Comparison of ENCODE assay signal across 11 cellular contexts in genomic region chr10:47402681-47403301, GRCh38. TPM values are rescaled to one million over a fixed set of nuclear protein-coding genes. Genes with fewer than 3 reads are reported as not detected.
A peak's percentile ranks its signal among the peaks of the same experiment; 100 is the strongest.
DNase-seq lines count a peak whose midpoint lies in the region; ATAC-seq, FAIRE-seq and TF ChIP-seq lines count a peak whose summit lies in the region.
"Had no signal": no experiment of that assay in that cellular context is flagged by ENCODE, and none has a peak within 500 bp of the region (broad histone marks: within the 10 kb centered on the region; RNA-seq: fewer than 3 reads in every experiment).

No MANE protein-coding gene starts in this region.

- no peaks in the 10 kb centered on the region for H3K9me3 ChIP-seq in keratinocyte (ENCODE audit: control insufficient read depth, low read depth, low read length)
- no peaks in the 10 kb centered on the region for H3K9me3 ChIP-seq in naive thymus-derived CD4-positive, alpha-beta T cell (ENCODE audit: control insufficient read depth in 2 of 3, low read length in 3 of 3)

- no peak overlapping the region for H3K9ac ChIP-seq in keratinocyte (ENCODE audit: control insufficient read depth, extremely low read depth, insufficient read depth, low read length)

- no peaks in the 10 kb centered on the region for H3K36me3 ChIP-seq in brain microvascular endothelial cell (replicated peaks)
- no peaks in the 10 kb centered on the region for H3K36me3 ChIP-seq in keratinocyte (ENCODE audit: control insufficient read depth in 2 of 2, extremely low read depth in 1 of 2, insufficient read depth in 2 of 2, low read length in 2 of 2)
- no peaks in the 10 kb centered on the region for H3K36me3 ChIP-seq in naive thymus-derived CD4-positive, alpha-beta T cell (ENCODE audit: control insufficient read depth in 2 of 3, insufficient read depth in 3 of 3, low read length in 3 of 3)

- no peak overlapping the region for H3K4me3 ChIP-seq in brain microvascular endothelial cell (ENCODE audit: low read depth, low read length)
- H3K4me3 ChIP-seq in keratinocyte (ENCODE audit: control insufficient read depth in 2 of 3, extremely low read depth in 1 of 3, insufficient read depth in 2 of 3, low read depth in 1 of 3, low read length in 3 of 3): no peak overlapping the region
- H3K4me3 ChIP-seq in naive thymus-derived CD4-positive, alpha-beta T cell (ENCODE audit: low read length): no peak overlapping the region

- H4K20me1 ChIP-seq in keratinocyte (ENCODE audit: control insufficient read depth, extremely low read depth, insufficient read depth, low read length): no peaks in the 10 kb centered on the region

- H3K4me1 Mint-ChIP-seq in HFFc6 (ENCODE audit: low read depth): peaks cover 37% of the 10 kb centered on the region
- H3K4me1 Mint-ChIP-seq in naive thymus-derived CD4-positive, alpha-beta T cell: peaks cover 0 to 1% (median 0%) of the 10 kb centered on the region in 7 donors

- H3K79me2 ChIP-seq in keratinocyte (ENCODE audit: control insufficient read depth, insufficient read depth, low read length): no peaks in the 10 kb centered on the region

- peak overlapping the region; percentile 4 for H3K4me2 ChIP-seq in keratinocyte (ENCODE audit: control insufficient read depth, extremely low read depth, insufficient read depth, low read depth, low read length)

- H3K9me3 Mint-ChIP-seq in HFFc6: no peaks in the 10 kb centered on the region
- H3K9me3 Mint-ChIP-seq in naive thymus-derived CD4-positive, alpha-beta T cell: peaks cover 0 to 3% (median 0%) of the 10 kb centered on the region in 11 donors

- H3K27ac ChIP-seq in brain microvascular endothelial cell (peak overlapping the region; percentile 38), keratinocyte (ENCODE audit: control insufficient read depth, insufficient read depth, low read length) (peak overlapping the region; percentile 50)
- H3K27ac ChIP-seq in naive thymus-derived CD4-positive, alpha-beta T cell (ENCODE audit: low read depth, low read length): no peak overlapping the region

- DNase-seq in HFFc6 (peak; percentile 76), brain microvascular endothelial cell (peak; percentile 81), keratinocyte (ENCODE audit: low read depth, low spot score) (peak; percentile 74), stromal cell of bone marrow (ENCODE audit: low read depth) (peak; percentile 85), middle frontal gyrus (ENCODE audit: extremely low spot score, low spot score) (no peak), NCI-H2081 treated with DMSO at 0.1 percent for 48 hours (lab: John Stamatoyannopoulos, UW) (no peak)
- DNase-seq in naive thymus-derived CD4-positive, alpha-beta T cell: no peak
- DNase-seq: activated CD8-positive, alpha-beta memory T cell treated with anti-CD3 and anti-CD28 coated beads, Interleukin-2, amount 50 U/mL, for 4 hours had no signal

- H2AFZ ChIP-seq in keratinocyte (ENCODE audit: control insufficient read depth, low read length): peak overlapping the region; percentile 34

- no peaks in the 10 kb centered on the region for H3K9me1 ChIP-seq in keratinocyte (ENCODE audit: control insufficient read depth, extremely low read depth, insufficient read depth, low read length)

- dilution Hi-C loops in keratinocyte (cut with MboI; ENCODE audit: extremely low pct_ligation_motif_present, low sequenced_read_pairs): no loop called here

- H3K36me3 Mint-ChIP-seq in HFFc6 (ENCODE audit: low read depth): no peaks in the 10 kb centered on the region; the same call in 1 of the 2 replicates
- H3K36me3 Mint-ChIP-seq in naive thymus-derived CD4-positive, alpha-beta T cell: no peaks in the 10 kb centered on the region

- H3K4me1 ChIP-seq in keratinocyte (ENCODE audit: control insufficient read depth, extremely low read depth, insufficient read depth, low read length): peaks cover 56% of the 10 kb centered on the region
- H3K4me1 ChIP-seq in naive thymus-derived CD4-positive, alpha-beta T cell (ENCODE audit: control insufficient read depth in 2 of 2, insufficient read depth in 2 of 2, low read length in 2 of 2): no peaks in the 10 kb centered on the region

- intact Hi-C loops in naive thymus-derived CD4-positive, alpha-beta T cell (cut with micrococcal nuclease): no loop called here

- CTCF ChIA-PET in naive thymus-derived CD4-positive, alpha-beta T cell (lab: Charles Lee): no interaction called here

- TF ChIP-seq CTCF in HFFc6 (IDR thresholded peaks at IDR 0.05): no peak
- no peak for TF ChIP-seq CTCF in brain microvascular endothelial cell (IDR thresholded peaks at IDR 0.05; ENCODE audit: low read depth, low read length, missing control alignments)
- peak in 1 of 3 experiments; percentile 21 for TF ChIP-seq CTCF in keratinocyte (optimal IDR thresholded peaks at IDR 0.05 in 1 of 3, IDR thresholded peaks at IDR 0.05 in 1 of 3, conservative IDR thresholded peaks at IDR 0.05 in 1 of 3; ENCODE audit: extremely low read depth in 1 of 3, insufficient read depth in 2 of 3, low read length in 3 of 3)

- peak overlapping the region; percentile 31 for H3K4me3 Mint-ChIP-seq in HFFc6
- no peak overlapping the region for H3K4me3 Mint-ChIP-seq in naive thymus-derived CD4-positive, alpha-beta T cell

- in situ Hi-C loops in brain microvascular endothelial cell (cut with HindIII; ENCODE audit: low pct_ligation_motif_present, low sequenced_read_pairs): no loop called here

- H3K27me3 ChIP-seq in brain microvascular endothelial cell (replicated peaks) (no peaks in the 10 kb centered on the region), keratinocyte (ENCODE audit: control insufficient read depth, extremely low read depth, insufficient read depth, low read length) (no peaks in the 10 kb centered on the region)
- H3K27me3 ChIP-seq in naive thymus-derived CD4-positive, alpha-beta T cell (ENCODE audit: control insufficient read depth in 2 of 2, insufficient read depth in 2 of 2, low read length in 2 of 2): no peaks in the 10 kb centered on the region

- no peak for ATAC-seq in naive thymus-derived CD4-positive, alpha-beta T cell
- ATAC-seq in GM19467 (IDR thresholded peaks at IDR 0.05; ENCODE audit: unreplicated experiment): no peak

- H3K27me3 Mint-ChIP-seq in HFFc6 (ENCODE audit: insufficient read depth): no peaks in the 10 kb centered on the region; the same call in 1 of the 2 replicates
- peaks cover 6 to 21% (median 13%) of the 10 kb centered on the region in 5 donors for H3K27me3 Mint-ChIP-seq in naive thymus-derived CD4-positive, alpha-beta T cell

- POLR2A ChIA-PET in naive thymus-derived CD4-positive, alpha-beta T cell (lab: Charles Lee): no interaction called here

- peak overlapping the region; percentile 84 for H3K27ac Mint-ChIP-seq in HFFc6
- peak overlapping the region in 1 of 9 donors; percentile 72 for H3K27ac Mint-ChIP-seq in naive thymus-derived CD4-positive, alpha-beta T cell

- no peak for FAIRE-seq in keratinocyte (lab: Jason Lieb, UNC)
- FAIRE-seq: islet of Langerhans had no signal

RNA-seq across cellular contexts. Expression of gene ZNF488, which starts 18.7 kb away (rescaled TPM):
- under 1 TPM in 3 of 6 experiments, not detected in 3; 0.05 to 0.07 (median 0.07) TPM for total RNA-seq in HFFc6 (2021; fragmentation: NEBNext Ultra II Directional; extraction: Animal tissue kit (Norgen Biotek cat#: 25700))
- polyA plus RNA-seq in keratinocyte: 1.2 to 1.4 TPM (median 1.4 TPM) in 3 replicates
- polyA plus RNA-seq in keratinocyte (2011; ENCODE audit: low read depth): 0.10 TPM
- polyA plus RNA-seq in keratinocyte (2011; cell fraction: cytosol; rRNA removed): 0.67 and 0.83 TPM in 2 replicates
- polyA plus RNA-seq in keratinocyte (2011; cell fraction: nucleus; rRNA removed): 0.57 and 0.61 TPM in 2 replicates
- 0.79 and 1.1 TPM in 2 replicates for polyA plus RNA-seq in keratinocyte (2012; ENCODE audit: low replicate concordance)
- 1.2 to 3.1 TPM (median 1.8 TPM) in 3 replicates for polyA minus RNA-seq in keratinocyte
- polyA minus RNA-seq in keratinocyte (2011; cell fraction: cytosol; rRNA and poly(A)+ RNA removed): 1.3 TPM
- 0.31 and 0.32 TPM in 2 replicates for polyA minus RNA-seq in keratinocyte (2011; cell fraction: nucleus; rRNA and poly(A)+ RNA removed)
- not detected for total RNA-seq in naive thymus-derived CD4-positive, alpha-beta T cell
- polyA plus RNA-seq in naive thymus-derived CD4-positive, alpha-beta T cell: under 1 TPM in 1 of 2 donors, not detected in 1; 0.12 TPM

RNA-seq across cellular contexts. Expression of gene RBP3, which starts 54.6 kb away (rescaled TPM):
- total RNA-seq in HFFc6 (2021; fragmentation: NEBNext Ultra II Directional; extraction: Animal tissue kit (Norgen Biotek cat#: 25700)): not detected
- polyA plus RNA-seq in keratinocyte: not detected in 3 replicates
- not detected for polyA plus RNA-seq in keratinocyte (2011; ENCODE audit: low read depth)
- not detected in 2 replicates for polyA plus RNA-seq in keratinocyte (2011; cell fraction: cytosol; rRNA removed)
- not detected in 2 replicates for polyA plus RNA-seq in keratinocyte (2011; cell fraction: nucleus; rRNA removed)
- not detected in 2 replicates for polyA plus RNA-seq in keratinocyte (2012; ENCODE audit: low replicate concordance)
- not detected in 3 replicates for polyA minus RNA-seq in keratinocyte
- not detected for polyA minus RNA-seq in keratinocyte (2011; cell fraction: cytosol; rRNA and poly(A)+ RNA removed)
- not detected in 2 replicates for polyA minus RNA-seq in keratinocyte (2011; cell fraction: nucleus; rRNA and poly(A)+ RNA removed)
- total RNA-seq in naive thymus-derived CD4-positive, alpha-beta T cell: not detected
- polyA plus RNA-seq in naive thymus-derived CD4-positive, alpha-beta T cell: not detected
- total RNA-seq: subcutaneous adipose tissue had no signal

Comparison
In these comparisons a context has a peak if more than half of its experiments do, and no peak if none do; other contexts are left out.
1. DNase-seq: peak in HFFc6 (single experiment), brain microvascular endothelial cell (single experiment), keratinocyte (single experiment) and stromal cell of bone marrow (single experiment); none in middle frontal gyrus (single experiment), naive thymus-derived CD4-positive, alpha-beta T cell (0 of 9) and NCI-H2081 treated with DMSO at 0.1 percent for 48 hours (single experiment).